ENCODE assay signal across 21 cellular contexts in the genomic region with DNA sequence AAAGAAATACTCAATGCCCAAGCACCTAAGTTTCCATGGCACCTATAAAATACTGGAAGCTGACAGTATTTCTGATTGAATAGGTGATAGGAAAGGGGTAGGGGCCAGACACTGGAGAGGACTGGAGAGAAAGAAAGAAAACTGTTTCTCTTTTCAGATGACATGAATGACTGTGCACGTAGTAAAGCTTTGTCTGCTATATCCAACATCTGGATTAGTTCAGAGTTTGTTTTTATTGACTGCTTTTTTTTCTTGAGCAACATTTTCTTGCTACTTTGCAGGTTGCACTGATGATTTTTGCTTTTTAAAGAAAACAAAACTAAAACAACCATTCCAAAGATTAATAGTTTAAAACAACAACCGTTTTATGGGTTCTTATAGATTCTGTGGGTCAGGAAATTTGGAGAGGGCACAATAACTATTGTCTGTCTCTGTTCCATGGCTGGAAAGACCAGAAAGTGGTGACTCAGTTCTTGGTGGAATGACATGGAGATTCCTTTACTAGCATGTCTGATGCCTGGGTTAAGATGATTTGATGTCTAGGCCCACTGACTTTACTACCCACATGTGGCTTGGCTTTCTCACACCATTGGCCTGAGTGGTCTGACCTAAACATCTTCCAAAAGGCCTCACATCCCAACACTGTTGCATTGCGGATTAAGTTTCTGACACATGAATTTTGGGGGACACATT. TPM values are rescaled to one million over a fixed set of nuclear protein-coding genes. Genes with fewer than 3 reads are reported as not detected.
DNase-seq lines count a peak whose midpoint lies in the region; ATAC-seq and TF ChIP-seq lines count a peak whose summit lies in the region.
"Had no signal": no experiment of that assay in that cellular context is flagged by ENCODE, and none has a peak within 500 bp of the region (broad histone marks: within the 10 kb centered on the region; RNA-seq: fewer than 3 reads in every experiment).

No MANE protein-coding gene starts in this region.

- H3K36me3 ChIP-seq in Karpas-422 (ENCODE audit: insufficient read depth, low read length) = no peaks in the 10 kb centered on the region
- H3K36me3 ChIP-seq: BE2C had no signal

- DNase-seq in AG20443 (ENCODE audit: low spot score) = peak; percentile 61
- peak; percentile 28 for DNase-seq in Karpas-422
- peak; percentile 31 for DNase-seq in epidermal melanocyte (ENCODE audit: insufficient read length, low spot score)
- peak; percentile 48 for DNase-seq in fibroblast of villous mesenchyme (ENCODE audit: low read depth)
- DNase-seq in SKM-1 treated with dmso at 0.1 percent for 144 hours (lab: John Stamatoyannopoulos, UW; ENCODE audit: unreplicated experiment) = no peak
- DNase-seq: 8988T; BE2C; C1 segment of cervical spinal cord; CD4-positive, CD25-positive, alpha-beta regulatory T cell; CD8-positive, alpha-beta memory T cell; COR-L47; DMS 273 treated with DMSO at 0.1 percent for 48 hours; DMS53; DND-41; EL; HCEC 1CT; KG1 had no signal

- H3K9me3 ChIP-seq in Karpas-422 (ENCODE audit: low read length) = no peaks in the 10 kb centered on the region
- H3K9me3 ChIP-seq: BE2C had no signal

- H3K79me2 ChIP-seq in Karpas-422 (ENCODE audit: low read length) = no peaks in the 10 kb centered on the region

- TF ChIP-seq CTCF in fibroblast of villous mesenchyme (IDR thresholded peaks at IDR 0.05; ENCODE audit: insufficient read depth, low read depth, low read length) = no peak

- H3K27me3 ChIP-seq in Karpas-422 (ENCODE audit: low read length) = no peaks in the 10 kb centered on the region
- H3K27me3 ChIP-seq: BE2C had no signal

- H3K9ac ChIP-seq in Karpas-422 (ENCODE audit: low read length) = no peak overlapping the region

- H3K4me1 ChIP-seq in Karpas-422 (ENCODE audit: low read length) = no peaks in the 10 kb centered on the region
- H3K4me1 ChIP-seq: BE2C had no signal

- H3K9me2 ChIP-seq in Karpas-422 (replicated peaks; ENCODE audit: insufficient read depth, low read length) = no peaks in the 10 kb centered on the region

- H2AFZ ChIP-seq in Karpas-422 (ENCODE audit: low read length) = no peak overlapping the region

- no peaks in the 10 kb centered on the region for H4K20me1 ChIP-seq in Karpas-422 (ENCODE audit: insufficient read depth, low read depth, low read length)

- H3K4me3 ChIP-seq in Karpas-422 (ENCODE audit: low read length) (no peak overlapping the region), fibroblast of villous mesenchyme (ENCODE audit: low read depth, low read length) (no peak overlapping the region)

- H3K4me2 ChIP-seq in Karpas-422 (ENCODE audit: low read depth, low read length, poor library complexity, severe bottlenecking) = no peak overlapping the region

- ATAC-seq in GM18873 (IDR thresholded peaks at IDR 0.05; ENCODE audit: low FRiP score, unreplicated experiment) (no peak), HG03039 (IDR thresholded peaks at IDR 0.05; ENCODE audit: unreplicated experiment) (no peak), GM21619 (IDR thresholded peaks at IDR 0.05; ENCODE audit: unreplicated experiment) (no peak)

- no peak overlapping the region for H3K27ac ChIP-seq in Karpas-422 (ENCODE audit: low read length)

RNA-seq across cellular contexts. Expression of a gene that starts 12.2 kb away (rescaled TPM):
- total RNA-seq in Karpas-422 (2014; rRNA removed; shearing (Covaris generic); ENCODE audit: low replicate concordance) = 3.5 and 5.4 TPM in 2 replicates
- total RNA-seq in fibroblast of villous mesenchyme = 97.2 and 97.6 TPM in 2 replicates

RNA-seq across cellular contexts. Expression of a gene that starts 21.5 kb away (rescaled TPM):
- total RNA-seq in Karpas-422 (2014; rRNA removed; shearing (Covaris generic); ENCODE audit: low replicate concordance) = not detected in 2 replicates
- under 0.01 TPM in 1 of 2 replicates, not detected in the other for total RNA-seq in fibroblast of villous mesenchyme
- total RNA-seq: CD4-positive, CD25-positive, alpha-beta regulatory T cell; CD8-positive, alpha-beta memory T cell; G401 had no signal

RNA-seq across cellular contexts. Expression of a gene that starts 46.5 kb away (rescaled TPM):
- total RNA-seq in Karpas-422 (2014; rRNA removed; shearing (Covaris generic); ENCODE audit: low replicate concordance) = not detected in 2 replicates
- 1.3 TPM in 2 replicates for total RNA-seq in fibroblast of villous mesenchyme
- total RNA-seq: CD8-positive, alpha-beta memory T cell; G401 had no signal

Comparison
In these comparisons a context has a peak if more than half of its experiments do, and no peak if none do; other contexts are left out.
1. RNA of a gene that starts 12.2 kb away (total RNA-seq): 97.2 to 97.6 TPM in fibroblast of villous mesenchyme; 3.5 to 5.4 TPM in Karpas-422; every median in the first group is over 10 times any median in the second.